Comparison of ENCODE assay signal across 20 cellular contexts in the genomic region with DNA sequence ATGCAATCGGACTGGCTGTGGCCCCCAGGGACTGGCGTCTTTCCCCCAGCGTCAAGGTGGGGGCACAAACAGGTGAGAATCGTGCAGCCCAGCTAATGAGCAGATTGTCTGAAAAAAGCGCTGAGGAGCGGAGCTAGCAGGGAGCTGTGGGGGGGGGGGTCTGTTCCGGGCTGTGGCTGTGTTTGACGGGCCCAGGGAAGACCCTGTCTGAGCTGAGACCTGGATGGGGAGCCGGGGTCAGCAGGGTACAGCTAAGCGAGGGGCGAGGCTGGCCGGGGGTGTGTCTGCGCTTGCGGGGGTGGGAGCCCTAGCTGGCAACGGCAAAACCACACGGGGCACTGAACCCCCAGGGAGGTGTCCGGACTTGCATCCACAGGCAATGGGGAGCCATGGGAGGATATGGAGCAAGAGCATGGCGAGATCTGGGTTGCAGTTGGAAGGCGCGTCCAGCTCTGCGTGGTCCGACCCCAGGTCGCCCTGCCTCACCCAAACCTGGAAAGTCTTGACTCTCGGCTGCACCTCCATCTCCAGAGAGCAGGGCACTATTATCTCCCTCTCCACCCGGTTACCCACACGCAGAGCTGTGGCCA. TPM values are rescaled to one million over a fixed set of nuclear protein-coding genes. Genes with fewer than 3 reads are reported as not detected.
DNase-seq lines count a peak whose midpoint lies in the region; ATAC-seq, FAIRE-seq and TF ChIP-seq lines count a peak whose summit lies in the region.
"Had no signal": no experiment of that assay in that cellular context is flagged by ENCODE, and none has a peak within 500 bp of the region (broad histone marks: within the 10 kb centered on the region; RNA-seq: fewer than 3 reads in every experiment).

No MANE protein-coding gene starts in this region.

- no peak for DNase-seq in K562 (ENCODE audit: extremely low read depth in 1 of 4, low spot score in 3 of 4)
- DNase-seq in naive thymus-derived CD8-positive, alpha-beta T cell: no peak
- DNase-seq in smooth muscle cell (lab: John Stamatoyannopoulos, UW; ENCODE audit: unreplicated experiment): no peak
- no peak for DNase-seq in stomach
- DNase-seq: activated CD4-positive, alpha-beta T cell treated with anti-CD3 and anti-CD28 coated beads for 4 hours; activated CD8-positive, alpha-beta memory T cell treated with anti-CD3 and anti-CD28 coated beads, Interleukin-2, amount 10 ng/mL, durations not matched to agents 7 days and 5 days; amniotic stem cell; erythroblast; foreskin melanocyte; NCI-H2107; NCI-H510A; pancreas; trophoblast cell had no signal

- WGBS in K562 (ENCODE audit: insufficient coverage, low coverage, missing lambda C conversion rate): 37% methylated on average over 17 of the region's 26 CpGs
- 94% methylated on average over 26 of the region's 26 CpGs for WGBS in smooth muscle cell (ENCODE audit: low lambda C conversion rate)
- WGBS in stomach, 5 donors: 70 to 73% (median 70%) methylated on average over 18 to 26 of the region's 26 CpGs

- H4K20me1 ChIP-seq in BLaER1: peaks cover 85% of the 10 kb centered on the region
- no peaks in the 10 kb centered on the region for H4K20me1 ChIP-seq in DOHH2 (ENCODE audit: control insufficient read depth, insufficient read depth, low read depth, low read length)
- no peaks in the 10 kb centered on the region for H4K20me1 ChIP-seq in K562 (replicated peaks; ENCODE audit: control insufficient read depth, insufficient read depth, low read length)
- no peaks in the 10 kb centered on the region for H4K20me1 ChIP-seq in smooth muscle cell (ENCODE audit: low read depth)

- no peaks in the 10 kb centered on the region for H3K9me3 ChIP-seq in BLaER1
- no peaks in the 10 kb centered on the region for H3K9me3 ChIP-seq in DOHH2 (ENCODE audit: control insufficient read depth, insufficient read depth, low read length)
- no peaks in the 10 kb centered on the region for H3K9me3 ChIP-seq in K562 (replicated peaks; ENCODE audit: control insufficient read depth, insufficient read depth, low read depth, low read length)
- no peaks in the 10 kb centered on the region for H3K9me3 ChIP-seq in smooth muscle cell (replicated peaks; ENCODE audit: low read depth)
- H3K9me3 ChIP-seq in stomach: no peaks in the 10 kb centered on the region
- H3K9me3 ChIP-seq: pancreas had no signal

- TF ChIP-seq POLR2A in K562 (conservative IDR thresholded peaks at IDR 0.05) (no peak), stomach (IDR thresholded peaks at IDR 0.05) (no peak)

- H3K4me1 Mint-ChIP-seq in naive thymus-derived CD8-positive, alpha-beta T cell: peaks cover 5 to 30% (median 12%) of the 10 kb centered on the region in 4 donors

- POLR2A ChIA-PET in K562 (lab: Yijun Ruan, JAX): interaction anchor here (0.8 kb wide), 1 partner anchor 100 kb away, joined by 4 read pairs; no protein-coding TSS in a partner anchor
- POLR2A ChIA-PET in naive thymus-derived CD8-positive, alpha-beta T cell (lab: Charles Lee): interaction anchor here (0.6 to 2.6 kb wide), 6 partner anchors 9 to 45 kb away, joined by 3 to 24 read pairs (median 4); no protein-coding TSS in a partner anchor

- intact Hi-C loops in K562 (cut with micrococcal nuclease): no loop called here
- intact Hi-C loops in stomach (cut with DNase I; ENCODE audit: low total_unique reads): no loop called here

- H3K4me1 ChIP-seq in BLaER1 (peaks cover 93% of the 10 kb centered on the region), DOHH2 (ENCODE audit: control insufficient read depth, low read length) (peaks cover 56% of the 10 kb centered on the region), K562 (replicated peaks in 1 of 2; ENCODE audit: control insufficient read depth in 2 of 2, insufficient read depth in 2 of 2, low read length in 2 of 2) (peaks cover 7 to 53% of the 10 kb centered on the region in 2 experiments; a peak in 4 of 5 replicates), smooth muscle cell (ENCODE audit: low read depth) (no peaks in the 10 kb centered on the region), stomach (peaks cover 0 to 19% (median 16%) of the 10 kb centered on the region in 4 donors)
- H3K4me1 ChIP-seq: pancreas had no signal

- BruUV-seq in K562 (replicated peaks; lab: Mats Ljungman, UMichigan): no TSS peak

- H3K4me2 ChIP-seq in BLaER1 (peak overlapping the region; percentile 82), DOHH2 (ENCODE audit: low read length) (peak overlapping the region; percentile 52), K562 (ENCODE audit: insufficient read depth, low read length) (no peak overlapping the region), smooth muscle cell (no peak overlapping the region)

- peaks cover 3% of the 10 kb centered on the region; the same call in 1 of the 2 replicates for H3K79me2 ChIP-seq in DOHH2 (ENCODE audit: control insufficient read depth, low read length)
- no peaks in the 10 kb centered on the region for H3K79me2 ChIP-seq in K562 (ENCODE audit: control insufficient read depth, insufficient read depth, low read length)
- H3K79me2 ChIP-seq in smooth muscle cell (ENCODE audit: low read depth): no peaks in the 10 kb centered on the region

- no peak for FAIRE-seq in K562 (lab: Jason Lieb, UNC)
- FAIRE-seq: keratinocyte, pancreas had no signal

- ATAC-seq in K562 (no peak), HG02759 (IDR thresholded peaks at IDR 0.05; ENCODE audit: unreplicated experiment) (no peak)
- ATAC-seq in naive thymus-derived CD8-positive, alpha-beta T cell: peak; percentile 24
- ATAC-seq: activated CD8-positive, alpha-beta memory T cell treated with anti-CD3 and anti-CD28 coated beads, Interleukin-2, amount 10 ng/mL, durations not matched to agents 7 days and 5 days had no signal

- H3F3A ChIP-seq in DOHH2 (ENCODE audit: control insufficient read depth, insufficient read depth): peaks cover 8% of the 10 kb centered on the region
- H3F3A ChIP-seq in smooth muscle cell (ENCODE audit: low read depth): no peaks in the 10 kb centered on the region

- H3K27me3 Mint-ChIP-seq in naive thymus-derived CD8-positive, alpha-beta T cell: peaks cover 8 to 43% (median 19%) of the 10 kb centered on the region in 5 donors

- H3K9me2 ChIP-seq in DOHH2 (replicated peaks; ENCODE audit: control insufficient read depth, low read length): no peaks in the 10 kb centered on the region

- TF ChIP-seq EP300 in K562 (IDR thresholded peaks at IDR 0.05; ENCODE audit: low read length) (no peak), stomach (IDR thresholded peaks at IDR 0.05) (no peak)

- peak overlapping the region; percentile 37 to 86 (median 77) for H3K4me3 Mint-ChIP-seq in naive thymus-derived CD8-positive, alpha-beta T cell
- H3K4me3 Mint-ChIP-seq: activated CD8-positive, alpha-beta memory T cell treated with anti-CD3 and anti-CD28 coated beads, Interleukin-2, amount 10 ng/mL, durations not matched to agents 7 days and 5 days; stimulated activated naive CD8-positive, alpha-beta T cell treated with anti-CD3 and anti-CD28 coated beads, Interleukin-15, Interleukin-2, amounts not matched to agents 100 ng/mL and 50 ng/mL, for 24 hours had no signal

- H3K27ac Mint-ChIP-seq in naive thymus-derived CD8-positive, alpha-beta T cell: peak overlapping the region in 4 of 10 donors; percentile 35 to 72 (median 46)
- H3K27ac Mint-ChIP-seq: activated CD8-positive, alpha-beta memory T cell treated with anti-CD3 and anti-CD28 coated beads, Interleukin-2, amount 10 ng/mL, durations not matched to agents 7 days and 5 days; stimulated activated naive CD8-positive, alpha-beta T cell treated with anti-CD3 and anti-CD28 coated beads, Interleukin-15, Interleukin-2, amounts not matched to agents 100 ng/mL and 50 ng/mL, for 24 hours had no signal

- no peak overlapping the region for H3K27ac ChIP-seq in BLaER1
- H3K27ac ChIP-seq in DOHH2 (ENCODE audit: low read depth, low read length): no peak overlapping the region
- no peak overlapping the region for H3K27ac ChIP-seq in K562 (ENCODE audit: extremely low read depth, low read depth, low read length)
- no peak overlapping the region for H3K27ac ChIP-seq in smooth muscle cell (ENCODE audit: low read depth)
- no peak overlapping the region for H3K27ac ChIP-seq in stomach
- H3K27ac ChIP-seq: pancreas had no signal

- H3K36me3 ChIP-seq in BLaER1 (no peaks in the 10 kb centered on the region), DOHH2 (ENCODE audit: control insufficient read depth, low read length) (no peaks in the 10 kb centered on the region), K562 (ENCODE audit: control insufficient read depth, insufficient read depth, low read length) (no peaks in the 10 kb centered on the region), smooth muscle cell (ENCODE audit: low read depth) (no peaks in the 10 kb centered on the region), stomach (no peaks in the 10 kb centered on the region)
- H3K36me3 ChIP-seq: pancreas had no signal

- H3K27me3 ChIP-seq in BLaER1: peaks cover 64% of the 10 kb centered on the region
- peaks cover 38% of the 10 kb centered on the region for H3K27me3 ChIP-seq in DOHH2 (ENCODE audit: control insufficient read depth, low read length)
- H3K27me3 ChIP-seq in K562 (ENCODE audit: control insufficient read depth in 2 of 2, insufficient read depth in 2 of 2, low read length in 2 of 2): peaks cover 0 to 13% of the 10 kb centered on the region in 2 experiments; a peak in 2 of 5 replicates
- H3K27me3 ChIP-seq in smooth muscle cell (ENCODE audit: low read depth): peaks cover 13% of the 10 kb centered on the region
- peaks cover 7 to 73% (median 48%) of the 10 kb centered on the region in 3 donors for H3K27me3 ChIP-seq in stomach
- H3K27me3 ChIP-seq: pancreas had no signal

- in situ Hi-C loops in K562 (cut with MboI): no loop called here

- TF ChIP-seq RAD21 in K562 (CRISPR knock-in tag; conservative IDR thresholded peaks at IDR 0.05 in 1 of 2, IDR thresholded peaks at IDR 0.05 in 1 of 2): no peak

- no peaks in the 10 kb centered on the region for H3K9me3 Mint-ChIP-seq in naive thymus-derived CD8-positive, alpha-beta T cell
- H3K9me3 Mint-ChIP-seq: stimulated activated naive CD8-positive, alpha-beta T cell treated with anti-CD3 and anti-CD28 coated beads, Interleukin-15, Interleukin-2, amounts not matched to agents 100 ng/mL and 50 ng/mL, for 24 hours had no signal

- TF ChIP-seq CTCF in DOHH2 (IDR thresholded peaks at IDR 0.05; ENCODE audit: low read depth, low read length, poor library complexity, severe bottlenecking) (no peak), K562 (IDR thresholded peaks at IDR 0.05 in 2 of 3, conservative IDR thresholded peaks at IDR 0.05 in 1 of 3; ENCODE audit: insufficient read depth in 2 of 3, low read depth in 1 of 3, low read length in 3 of 3) (no peak), smooth muscle cell (IDR thresholded peaks at IDR 0.05; ENCODE audit: borderline replicate concordance, insufficient read depth, poor library complexity, severe bottlenecking) (no peak), stomach (IDR thresholded peaks at IDR 0.05) (no peak)

- H3K4me3 ChIP-seq in BLaER1: peak overlapping the region; percentile 16; the same call in 1 of the 2 replicates
- H3K4me3 ChIP-seq in DOHH2 (ENCODE audit: low read length): peak overlapping the region; percentile 22
- no peak overlapping the region for H3K4me3 ChIP-seq in K562
- no peak overlapping the region for H3K4me3 ChIP-seq in smooth muscle cell
- no peak overlapping the region for H3K4me3 ChIP-seq in stomach
- H3K4me3 ChIP-seq: lung, pancreas had no signal

- CTCF ChIA-PET in K562 (lab: Yijun Ruan, JAX; ENCODE audit: low intra/inter-chr PET ratio): no interaction called here

- H3K9ac ChIP-seq in BLaER1 (no peak overlapping the region), K562 (ENCODE audit: insufficient read depth in 1 of 2, low read depth in 2 of 2, low read length in 2 of 2) (0 out of 4 replicates have a peak overlapping the region, but pooled peaks of 1 of the 2 experiments have one; percentile 36), smooth muscle cell (ENCODE audit: low read depth) (no peak overlapping the region)

- H2AFZ ChIP-seq in K562 (ENCODE audit: low read depth, low read length): no peak overlapping the region
- H2AFZ ChIP-seq in smooth muscle cell (ENCODE audit: low read depth): no peak overlapping the region

- peaks cover 3% of the 10 kb centered on the region for H3K9me1 ChIP-seq in K562 (ENCODE audit: control insufficient read depth, insufficient read depth, low read length)

- H3K36me3 Mint-ChIP-seq in naive thymus-derived CD8-positive, alpha-beta T cell: no peaks in the 10 kb centered on the region
- H3K36me3 Mint-ChIP-seq: activated CD8-positive, alpha-beta memory T cell treated with anti-CD3 and anti-CD28 coated beads, Interleukin-2, amount 10 ng/mL, durations not matched to agents 7 days and 5 days had no signal

RNA-seq across cellular contexts. Expression of gene LINGO3, which starts 4.7 kb away (rescaled TPM):
- not detected in 2 replicates for total RNA-seq in K562 (2011; cell fraction: chromatin; rRNA removed; ENCODE audit: low replicate concordance)
- total RNA-seq in K562 (2011; cell fraction: nucleolus; rRNA removed): not detected in 2 replicates
- not detected in 2 replicates for total RNA-seq in K562 (2011; cell fraction: nucleoplasm; rRNA removed)
- 0.05 TPM in 1 of 2 replicates, not detected in the other for total RNA-seq in K562 (2014; rRNA removed)
- not detected in 2 replicates for total RNA-seq in K562 (2014; rRNA removed; fragmentation: Illumina TruSeq; extraction: Trizol)
- total RNA-seq in K562 (2015; rRNA removed; fragmentation: Illumina TruSeq; extraction: Trizol): not detected in 2 replicates
- not detected in 2 replicates for total RNA-seq in K562 (2021)
- polyA plus RNA-seq in K562 (2011; rRNA removed): 0.03 and 0.07 TPM in 2 replicates
- polyA plus RNA-seq in K562 (2011; cell fraction: cytosol; rRNA removed): 0.06 and 0.07 TPM in 2 replicates
- not detected in 2 replicates for polyA plus RNA-seq in K562 (2011; cell fraction: nucleus; rRNA removed)
- 0.47 and 1.6 TPM in 2 replicates for polyA plus RNA-seq in K562 (2012)
- not detected in 2 replicates for polyA plus RNA-seq in K562 (2014; fragmentation: Illumina TruSeq; extraction: Trizol)
- polyA plus RNA-seq in K562 (2014; fragmentation: Nextera tagmentation; extraction: Ambion mirVana): under 1 TPM in 1 of 2 experiments, not detected in 1; 0.03 TPM
- polyA plus RNA-seq in K562 (2014; rRNA removed): not detected in 2 replicates
- polyA minus RNA-seq in K562 (2011; rRNA and poly(A)+ RNA removed): not detected in 2 replicates
- polyA minus RNA-seq in K562 (2011; cell fraction: cytosol; rRNA and poly(A)+ RNA removed): not detected in 2 replicates
- not detected in 2 replicates for polyA minus RNA-seq in K562 (2011; cell fraction: nucleus; rRNA and poly(A)+ RNA removed)
- 1 to 10 TPM; 1.1 to 1.4 TPM for total RNA-seq in naive thymus-derived CD8-positive, alpha-beta T cell
- 1 to 10 TPM; 2.7 to 9.2 (median 5.1) TPM for polyA plus RNA-seq in naive thymus-derived CD8-positive, alpha-beta T cell
- total RNA-seq in smooth muscle cell: not detected in 2 replicates
- polyA plus RNA-seq in smooth muscle cell: 0.31 and 1.2 TPM in 2 replicates
- not detected for total RNA-seq in stomach
- not detected for polyA plus RNA-seq in stomach
- total RNA-seq: myocyte had no signal
- polyA plus RNA-seq: keratinocyte had no signal

RNA-seq across cellular contexts. Expression of gene PEAK3, which starts 21.3 kb away (rescaled TPM):
- 0.49 TPM in 1 of 2 replicates, not detected in the other for total RNA-seq in K562 (2011; cell fraction: chromatin; rRNA removed; ENCODE audit: low replicate concordance)
- 0.17 TPM in 1 of 2 replicates, not detected in the other for total RNA-seq in K562 (2011; cell fraction: nucleolus; rRNA removed)
- not detected in 2 replicates for total RNA-seq in K562 (2011; cell fraction: nucleoplasm; rRNA removed)
- total RNA-seq in K562 (2014; rRNA removed) (0.16 TPM in 1 of 2 replicates, not detected in the other), K562 (2014; rRNA removed; fragmentation: Illumina TruSeq; extraction: Trizol) (not detected in 2 replicates), K562 (2015; rRNA removed; fragmentation: Illumina TruSeq; extraction: Trizol) (not detected in 2 replicates), K562 (2021) (0.13 and 0.40 TPM in 2 replicates), smooth muscle cell (not detected in 2 replicates), stomach (1 to 10 TPM in 1 of 5 donors, under 1 TPM in 1, not detected in 3; 0.87 to 1.4 TPM)
- polyA plus RNA-seq in K562 (2011; rRNA removed) (0.03 TPM in 1 of 2 replicates, not detected in the other), K562 (2014; fragmentation: Illumina TruSeq; extraction: Trizol) (0.06 TPM in 1 of 2 replicates, not detected in the other), K562 (2014; fragmentation: Nextera tagmentation; extraction: Ambion mirVana) (not detected), K562 (2014; rRNA removed) (0.07 TPM in 1 of 2 replicates, not detected in the other), smooth muscle cell (0.37 and 0.71 TPM in 2 replicates), stomach (under 1 TPM in 2 of 3 donors, not detected in 1; 0.15 to 0.31 TPM)
- not detected in 2 replicates for polyA plus RNA-seq in K562 (2011; cell fraction: cytosol; rRNA removed)
- 0.10 TPM in 1 of 2 replicates, not detected in the other for polyA plus RNA-seq in K562 (2011; cell fraction: nucleus; rRNA removed)
- 0.27 and 0.66 TPM in 2 replicates for polyA plus RNA-seq in K562 (2012)
- not detected in 2 replicates for polyA minus RNA-seq in K562 (2011; rRNA and poly(A)+ RNA removed)
- not detected in 2 replicates for polyA minus RNA-seq in K562 (2011; cell fraction: cytosol; rRNA and poly(A)+ RNA removed)
- 0.11 and 0.13 TPM in 2 replicates for polyA minus RNA-seq in K562 (2011; cell fraction: nucleus; rRNA and poly(A)+ RNA removed)
- total RNA-seq in naive thymus-derived CD8-positive, alpha-beta T cell: under 1 TPM; 0.14 to 0.23 TPM
- polyA plus RNA-seq in naive thymus-derived CD8-positive, alpha-beta T cell: under 1 TPM in 1 of 3 donors, not detected in 2; 0.15 TPM
- polyA plus RNA-seq: keratinocyte had no signal

RNA-seq across cellular contexts. Expression of gene LSM7, which starts 25.1 kb away (rescaled TPM):
- 46.8 and 94.0 TPM in 2 replicates for total RNA-seq in K562 (2011; cell fraction: chromatin; rRNA removed; ENCODE audit: low replicate concordance)
- 108 and 115 TPM in 2 replicates for total RNA-seq in K562 (2011; cell fraction: nucleolus; rRNA removed)
- total RNA-seq in K562 (2011; cell fraction: nucleoplasm; rRNA removed): 89.3 and 125 TPM in 2 replicates
- total RNA-seq in K562 (2014; rRNA removed): 408 and 578 TPM in 2 replicates
- 117 and 146 TPM in 2 replicates for total RNA-seq in K562 (2014; rRNA removed; fragmentation: Illumina TruSeq; extraction: Trizol)
- 261 and 265 TPM in 2 replicates for total RNA-seq in K562 (2015; rRNA removed; fragmentation: Illumina TruSeq; extraction: Trizol)
- 284 and 286 TPM in 2 replicates for total RNA-seq in K562 (2021)
- polyA plus RNA-seq in K562 (2011; rRNA removed): 450 and 480 TPM in 2 replicates
- polyA plus RNA-seq in K562 (2011; cell fraction: cytosol; rRNA removed): 1,525 and 1,825 TPM in 2 replicates
- 285 TPM in 2 replicates for polyA plus RNA-seq in K562 (2011; cell fraction: nucleus; rRNA removed)
- 272 and 399 TPM in 2 replicates for polyA plus RNA-seq in K562 (2012)
- polyA plus RNA-seq in K562 (2014; fragmentation: Illumina TruSeq; extraction: Trizol): 147 and 242 TPM in 2 replicates
- polyA plus RNA-seq in K562 (2014; fragmentation: Nextera tagmentation; extraction: Ambion mirVana): 100 to 1,000 TPM in 1 of 2 experiments, 10 to 100 TPM in 1; 40.5 to 147 TPM
- 650 and 690 TPM in 2 replicates for polyA plus RNA-seq in K562 (2014; rRNA removed)
- 39.4 and 52.2 TPM in 2 replicates for polyA minus RNA-seq in K562 (2011; rRNA and poly(A)+ RNA removed)
- polyA minus RNA-seq in K562 (2011; cell fraction: cytosol; rRNA and poly(A)+ RNA removed): 59.3 and 94.0 TPM in 2 replicates
- polyA minus RNA-seq in K562 (2011; cell fraction: nucleus; rRNA and poly(A)+ RNA removed): 39.6 and 56.8 TPM in 2 replicates
- total RNA-seq in naive thymus-derived CD8-positive, alpha-beta T cell: 100 to 1,000 TPM in 1 of 2 experiments, 10 to 100 TPM in 1; 99.1 to 102 TPM
- polyA plus RNA-seq in naive thymus-derived CD8-positive, alpha-beta T cell: 100 to 1,000 TPM; 187 to 197 (median 196) TPM
- 164 and 186 TPM in 2 replicates for total RNA-seq in smooth muscle cell
- polyA plus RNA-seq in smooth muscle cell: 158 and 161 TPM in 2 replicates
- total RNA-seq in stomach: 10 to 100 TPM in 4 of 5 donors, 1 to 10 TPM in 1; 9.8 to 93.1 (median 17.4) TPM
- polyA plus RNA-seq in stomach: 100 to 1,000 TPM; 196 to 332 (median 214) TPM

RNA-seq across cellular contexts. Expression of gene SPPL2B, which starts 25.2 kb away (rescaled TPM):
- 147 and 415 TPM in 2 replicates for total RNA-seq in K562 (2011; cell fraction: chromatin; rRNA removed; ENCODE audit: low replicate concordance)
- 310 and 318 TPM in 2 replicates for total RNA-seq in K562 (2011; cell fraction: nucleolus; rRNA removed)
- 175 and 195 TPM in 2 replicates for total RNA-seq in K562 (2011; cell fraction: nucleoplasm; rRNA removed)
- total RNA-seq in K562 (2014; rRNA removed) (32.0 and 33.9 TPM in 2 replicates), K562 (2014; rRNA removed; fragmentation: Illumina TruSeq; extraction: Trizol) (2.6 and 4.1 TPM in 2 replicates), K562 (2015; rRNA removed; fragmentation: Illumina TruSeq; extraction: Trizol) (15.1 and 16.9 TPM in 2 replicates), K562 (2021) (63.6 and 74.0 TPM in 2 replicates), smooth muscle cell (21.1 and 54.7 TPM in 2 replicates), stomach (100 to 1,000 TPM in 2 of 5 donors, 10 to 100 TPM in 3; 69.3 to 450 (median 97.4) TPM)
- polyA plus RNA-seq in K562 (2011; rRNA removed) (24.9 and 30.0 TPM in 2 replicates), K562 (2014; fragmentation: Illumina TruSeq; extraction: Trizol) (8.4 and 19.9 TPM in 2 replicates), K562 (2014; fragmentation: Nextera tagmentation; extraction: Ambion mirVana) (under 1 TPM; 0.20 to 0.29 TPM), K562 (2014; rRNA removed) (62.9 and 81.2 TPM in 2 replicates), smooth muscle cell (53.6 and 63.5 TPM in 2 replicates), stomach (10 to 100 TPM; 13.6 to 31.4 (median 29.0) TPM)
- 28.7 and 44.8 TPM in 2 replicates for polyA plus RNA-seq in K562 (2011; cell fraction: cytosol; rRNA removed)
- 317 and 559 TPM in 2 replicates for polyA plus RNA-seq in K562 (2011; cell fraction: nucleus; rRNA removed)
- polyA plus RNA-seq in K562 (2012): 67.0 and 110 TPM in 2 replicates
- 3.4 and 6.9 TPM in 2 replicates for polyA minus RNA-seq in K562 (2011; rRNA and poly(A)+ RNA removed)
- 14.0 and 22.7 TPM in 2 replicates for polyA minus RNA-seq in K562 (2011; cell fraction: cytosol; rRNA and poly(A)+ RNA removed)
- 52.0 and 52.1 TPM in 2 replicates for polyA minus RNA-seq in K562 (2011; cell fraction: nucleus; rRNA and poly(A)+ RNA removed)
- total RNA-seq in naive thymus-derived CD8-positive, alpha-beta T cell: 100 to 1,000 TPM; 166 to 175 TPM
- 10 to 100 TPM; 10.5 to 17.3 (median 11.0) TPM for polyA plus RNA-seq in naive thymus-derived CD8-positive, alpha-beta T cell

RNA-seq across cellular contexts. Expression of gene JSRP1, which starts 47.1 kb away (rescaled TPM):
- total RNA-seq in K562 (2011; cell fraction: chromatin; rRNA removed; ENCODE audit: low replicate concordance): 1.7 TPM in 1 of 2 replicates, not detected in the other
- 0.92 TPM in 1 of 2 replicates, not detected in the other for total RNA-seq in K562 (2011; cell fraction: nucleolus; rRNA removed)
- 2.7 TPM in 1 of 2 replicates, not detected in the other for total RNA-seq in K562 (2011; cell fraction: nucleoplasm; rRNA removed)
- total RNA-seq in K562 (2014; rRNA removed) (0.29 TPM in 1 of 2 replicates, not detected in the other), K562 (2014; rRNA removed; fragmentation: Illumina TruSeq; extraction: Trizol) (0.40 and 0.45 TPM in 2 replicates), K562 (2015; rRNA removed; fragmentation: Illumina TruSeq; extraction: Trizol) (0.51 and 0.57 TPM in 2 replicates), K562 (2021) (0.58 and 0.78 TPM in 2 replicates), smooth muscle cell (not detected in 2 replicates), stomach (under 1 TPM in 1 of 5 donors, not detected in 4; 0.58 TPM)
- polyA plus RNA-seq in K562 (2011; rRNA removed) (not detected in 2 replicates), K562 (2014; fragmentation: Illumina TruSeq; extraction: Trizol) (not detected in 2 replicates), K562 (2014; fragmentation: Nextera tagmentation; extraction: Ambion mirVana) (under 1 TPM in 1 of 2 experiments, not detected in 1; 0.08 TPM), K562 (2014; rRNA removed) (1.2 and 2.1 TPM in 2 replicates), smooth muscle cell (0.59 TPM in 1 of 2 replicates, not detected in the other), stomach (under 1 TPM in 2 of 3 donors, not detected in 1; 0.68 to 0.75 TPM)
- polyA plus RNA-seq in K562 (2011; cell fraction: cytosol; rRNA removed): 0.09 TPM in 1 of 2 replicates, not detected in the other
- polyA plus RNA-seq in K562 (2011; cell fraction: nucleus; rRNA removed): 0.58 TPM in 1 of 2 replicates, not detected in the other
- polyA plus RNA-seq in K562 (2012): 2.3 and 2.7 TPM in 2 replicates
- 0.63 TPM in 1 of 2 replicates, not detected in the other for polyA minus RNA-seq in K562 (2011; rRNA and poly(A)+ RNA removed)
- polyA minus RNA-seq in K562 (2011; cell fraction: cytosol; rRNA and poly(A)+ RNA removed): not detected in 2 replicates
- polyA minus RNA-seq in K562 (2011; cell fraction: nucleus; rRNA and poly(A)+ RNA removed): 1.00 TPM in 1 of 2 replicates, not detected in the other
- under 1 TPM in 1 of 2 experiments, not detected in 1; 0.70 TPM for total RNA-seq in naive thymus-derived CD8-positive, alpha-beta T cell
- 1 to 10 TPM in 1 of 3 donors, under 1 TPM in 2; 0.41 to 1.3 (median 0.59) TPM for polyA plus RNA-seq in naive thymus-derived CD8-positive, alpha-beta T cell
- polyA plus RNA-seq: keratinocyte had no signal

Comparison
In these comparisons a context has a peak if more than half of its experiments do, and no peak if none do; other contexts are left out.
1. H3K4me2 ChIP-seq: peak in BLaER1 (single experiment) and DOHH2 (single experiment); none in K562 (single experiment) and smooth muscle cell (single experiment).
2. H3K4me3 ChIP-seq: peak in BLaER1 (single experiment) and DOHH2 (single experiment); none in K562 (single experiment), smooth muscle cell (single experiment) and stomach (0 of 4).
3. ATAC-seq: peak in naive thymus-derived CD8-positive, alpha-beta T cell (2 of 2); none in K562 (single experiment) and HG02759 (single experiment).